ENCODE assay signal across 15 cellular contexts in genomic region chr3:190031887-190032752, GRCh38.
DNase-seq lines count a peak whose midpoint lies in the region; FAIRE-seq and TF ChIP-seq lines count a peak whose summit lies in the region.
"Had no signal": no experiment of that assay in that cellular context is flagged by ENCODE, and none has a peak within 500 bp of the region (broad histone marks: within the 10 kb centered on the region; RNA-seq: fewer than 3 reads in every experiment).

No MANE protein-coding gene starts in this region.

- no peak overlapping the region for H3K9ac ChIP-seq in rectal smooth muscle tissue (ENCODE audit: low read length)
- H3K9ac ChIP-seq: BLaER1 had no signal

- H3K4me3 ChIP-seq in esophagus squamous epithelium (no peak overlapping the region), rectal smooth muscle tissue (ENCODE audit: low read length) (no peak overlapping the region)
- H3K4me3 ChIP-seq: BLaER1, dorsolateral prefrontal cortex, esophagus muscularis mucosa, prostate gland had no signal

- no peak for TF ChIP-seq POLR2A in esophagus squamous epithelium (IDR thresholded peaks at IDR 0.05)

- H3K4me1 ChIP-seq in esophagus squamous epithelium (peaks cover 0 to 19% (median 0%) of the 10 kb centered on the region in 3 donors), rectal smooth muscle tissue (ENCODE audit: control insufficient read depth, insufficient read depth, low read length) (peaks cover 8% of the 10 kb centered on the region)
- H3K4me1 ChIP-seq: BLaER1, prostate gland had no signal

- peak; percentile 73 for FAIRE-seq in G401.6 (lab: Jason Lieb, UNC)

- DNase-seq in M059J (ENCODE audit: low read depth) (peak; percentile 37), esophagus squamous epithelium (lab: John Stamatoyannopoulos, UW) (no peak), SHP77 (lab: John Stamatoyannopoulos, UW) (no peak), HK-2 (ENCODE audit: unreplicated experiment) (no peak), NCI-H524 (lab: John Stamatoyannopoulos, UW) (no peak)
- DNase-seq: dorsolateral prefrontal cortex; naive B cell; NCI-H2081 treated with DMSO at 0.1 percent for 48 hours; stimulated activated CD4-positive, alpha-beta T cell treated with anti-CD3 and anti-CD28 coated beads, Interleukin-15, amount 100 ng/mL, for 24 hours; stimulated activated naive CD8-positive, alpha-beta T cell treated with anti-CD3 and anti-CD28 coated beads, Interleukin-15, amount 100 ng/mL, for 72 hours had no signal

- no peaks in the 10 kb centered on the region for H3K9me3 ChIP-seq in esophagus squamous epithelium
- H3K9me3 ChIP-seq: BLaER1, esophagus muscularis mucosa, prostate gland had no signal

- intact Hi-C loops in esophagus squamous epithelium (cut with DNase I), result no loop called here

- H3K36me3 ChIP-seq in esophagus squamous epithelium, result no peaks in the 10 kb centered on the region
- H3K36me3 ChIP-seq in rectal smooth muscle tissue (ENCODE audit: control insufficient read depth, insufficient read depth, low read length), result no peaks in the 10 kb centered on the region
- H3K36me3 ChIP-seq: BLaER1, esophagus muscularis mucosa, prostate gland had no signal

- H3K27ac ChIP-seq in esophagus squamous epithelium (peak overlapping the region in 3 of 4 donors; percentile 35 to 66 (median 52)), rectal smooth muscle tissue (ENCODE audit: low read depth, low read length) (peak overlapping the region; percentile 66)
- H3K27ac ChIP-seq: BLaER1, dorsolateral prefrontal cortex, esophagus muscularis mucosa had no signal

- no peaks in the 10 kb centered on the region for H3K27me3 ChIP-seq in esophagus squamous epithelium
- no peaks in the 10 kb centered on the region for H3K27me3 ChIP-seq in rectal smooth muscle tissue (ENCODE audit: control insufficient read depth, insufficient read depth, low read length)
- H3K27me3 ChIP-seq: BLaER1, dorsolateral prefrontal cortex, esophagus muscularis mucosa had no signal

- no peak for TF ChIP-seq CTCF in esophagus squamous epithelium (IDR thresholded peaks at IDR 0.05)

- 20 to 27% methylated on average over 1 of the region's 1 CpG for WGBS in esophagus squamous epithelium, 2 donors
